ENCODE assay signal across 18 cellular contexts in genomic region chr7:2282185-2282751, GRCh38. TPM values are rescaled to one million over a fixed set of nuclear protein-coding genes. Genes with fewer than 3 reads are reported as not detected.
DNase-seq lines count a peak whose midpoint lies in the region; ATAC-seq lines count a peak whose summit lies in the region.
"Had no signal": no experiment of that assay in that cellular context is flagged by ENCODE, and none has a peak within 500 bp of the region (broad histone marks: within the 10 kb centered on the region; RNA-seq: fewer than 3 reads in every experiment).

No MANE protein-coding gene starts in this region.

- no peaks in the 10 kb centered on the region for H3K27me3 Mint-ChIP-seq in memory B cell
- no peaks in the 10 kb centered on the region for H3K27me3 Mint-ChIP-seq in stimulated activated naive B cell treated with anti-CD40 and anti-IgM and Interleukin-4, amounts not matched to agents 10 μg/mL and 1 μg/mL and 100 μg/mL, for 72 hours
- no peaks in the 10 kb centered on the region for H3K27me3 Mint-ChIP-seq in activated T-cell treated with anti-CD3 and anti-CD28 coated beads, Interleukin-2, amount 50 U/mL, for 4 hours (ENCODE audit: low read depth)

- no peaks in the 10 kb centered on the region for H3K36me3 ChIP-seq in H7 (replicated peaks; ENCODE audit: control insufficient read depth, insufficient read depth, low read length)
- H3K36me3 ChIP-seq: adrenal gland had no signal

- ATAC-seq in memory B cell (ENCODE audit: low read depth) (no peak), GM18517 (IDR thresholded peaks at IDR 0.05; ENCODE audit: unreplicated experiment) (no peak), HG03159 (IDR thresholded peaks at IDR 0.05; ENCODE audit: unreplicated experiment) (no peak)
- no peak for ATAC-seq in stimulated activated naive B cell treated with anti-CD40 and anti-IgM and Interleukin-4, amounts not matched to agents 10 μg/mL and 1 μg/mL and 100 μg/mL, for 72 hours (replicated peaks)
- no peak for ATAC-seq in activated T-cell treated with anti-CD3 and anti-CD28 coated beads, Interleukin-2, amount 50 U/mL, for 4 hours

- peak; percentile 56 for DNase-seq in H7
- peak; percentile 40 for DNase-seq in cerebellum (ENCODE audit: low spot score)
- DNase-seq in memory B cell (ENCODE audit: low spot score in 2 of 2), result no peak
- no peak for DNase-seq in stimulated activated naive B cell treated with anti-CD40 and anti-IgM and Interleukin-4, amounts not matched to agents 10 μg/mL and 1 μg/mL and 100 μg/mL, for 72 hours
- no peak for DNase-seq in activated T-cell treated with anti-CD3 and anti-CD28 coated beads, Interleukin-2, amount 50 U/mL, for 4 hours
- no peak for DNase-seq in central memory CD4-positive, alpha-beta T cell
- DNase-seq: activated CD4-positive, alpha-beta T cell treated with anti-CD3 and anti-CD28 coated beads, Interleukin-2, amount 50 U/mL, for 4 hours; activated T-cell treated with anti-CD3 and anti-CD28 coated beads, Interleukin-2, amount 50 U/mL, for 48 hours; NCI-H146; retina; SIG-M5; stimulated activated CD4-positive, alpha-beta T cell treated with anti-CD3 and anti-CD28 coated beads, Interleukin-1b, Interleukin-23, amount 100 ng/mL, for 48 hours; T1000 had no signal

- no peaks in the 10 kb centered on the region for H3K9me3 Mint-ChIP-seq in memory B cell
- H3K9me3 Mint-ChIP-seq in stimulated activated naive B cell treated with anti-CD40 and anti-IgM and Interleukin-4, amounts not matched to agents 10 μg/mL and 1 μg/mL and 100 μg/mL, for 72 hours, result no peaks in the 10 kb centered on the region
- H3K9me3 Mint-ChIP-seq in activated T-cell treated with anti-CD3 and anti-CD28 coated beads, Interleukin-2, amount 50 U/mL, for 4 hours, result no peaks in the 10 kb centered on the region

- H3K36me3 Mint-ChIP-seq in memory B cell, result peaks cover 6% of the 10 kb centered on the region
- H3K36me3 Mint-ChIP-seq in stimulated activated naive B cell treated with anti-CD40 and anti-IgM and Interleukin-4, amounts not matched to agents 10 μg/mL and 1 μg/mL and 100 μg/mL, for 72 hours, result peaks cover 26 to 45% of the 10 kb centered on the region in 2 donors
- no peaks in the 10 kb centered on the region for H3K36me3 Mint-ChIP-seq in activated T-cell treated with anti-CD3 and anti-CD28 coated beads, Interleukin-2, amount 50 U/mL, for 4 hours (ENCODE audit: insufficient read depth)

- peaks cover 19% of the 10 kb centered on the region for H3K4me1 Mint-ChIP-seq in memory B cell
- peaks cover 32 to 50% of the 10 kb centered on the region in 2 donors for H3K4me1 Mint-ChIP-seq in stimulated activated naive B cell treated with anti-CD40 and anti-IgM and Interleukin-4, amounts not matched to agents 10 μg/mL and 1 μg/mL and 100 μg/mL, for 72 hours
- H3K4me1 Mint-ChIP-seq in activated T-cell treated with anti-CD3 and anti-CD28 coated beads, Interleukin-2, amount 50 U/mL, for 4 hours (ENCODE audit: low read depth), result peaks cover 2% of the 10 kb centered on the region

- no peak overlapping the region for H3K4me3 Mint-ChIP-seq in memory B cell
- peak overlapping the region in 1 of 2 donors; percentile 56 for H3K4me3 Mint-ChIP-seq in stimulated activated naive B cell treated with anti-CD40 and anti-IgM and Interleukin-4, amounts not matched to agents 10 μg/mL and 1 μg/mL and 100 μg/mL, for 72 hours
- H3K4me3 Mint-ChIP-seq in activated T-cell treated with anti-CD3 and anti-CD28 coated beads, Interleukin-2, amount 50 U/mL, for 4 hours, result no peak overlapping the region

- peak overlapping the region; percentile 62 for H3K27ac Mint-ChIP-seq in memory B cell
- H3K27ac Mint-ChIP-seq in stimulated activated naive B cell treated with anti-CD40 and anti-IgM and Interleukin-4, amounts not matched to agents 10 μg/mL and 1 μg/mL and 100 μg/mL, for 72 hours, result peak overlapping the region; percentile 80

- no peak overlapping the region for H3K4me3 ChIP-seq in H7 (ENCODE audit: insufficient read depth, low read depth, low read length)
- H3K4me3 ChIP-seq: adrenal gland, heart left ventricle, thoracic aorta had no signal

- no peaks in the 10 kb centered on the region for H3K27me3 ChIP-seq in H7 (ENCODE audit: control insufficient read depth, insufficient read depth, low read length)
- H3K27me3 ChIP-seq: adrenal gland, heart left ventricle had no signal

RNA-seq across cellular contexts. Expression of gene SNX8, which starts 32.0 kb away (rescaled TPM):
- 23.2 and 28.2 TPM in 2 replicates for total RNA-seq in H7 (2014; rRNA removed; shearing (Covaris generic))
- total RNA-seq in cerebellum, result 9.9 TPM
- total RNA-seq in activated T-cell treated with anti-CD3 and anti-CD28 coated beads, Interleukin-2, amount 50 U/mL, for 4 hours, result 10 to 100 TPM; 51.9 to 54.0 (median 53.9) TPM

RNA-seq across cellular contexts. Expression of gene NUDT1, which starts 40.2 kb away (rescaled TPM):
- total RNA-seq in H7 (2014; rRNA removed; shearing (Covaris generic)), result 101 and 117 TPM in 2 replicates
- 11.1 TPM for total RNA-seq in cerebellum
- 100 to 1,000 TPM in 1 of 3 donors, 10 to 100 TPM in 2; 83.7 to 105 (median 96.8) TPM for total RNA-seq in activated T-cell treated with anti-CD3 and anti-CD28 coated beads, Interleukin-2, amount 50 U/mL, for 4 hours

RNA-seq across cellular contexts. Expression of gene MRM2, which starts 40.3 kb away (rescaled TPM):
- 25.8 and 32.6 TPM in 2 replicates for total RNA-seq in H7 (2014; rRNA removed; shearing (Covaris generic))
- total RNA-seq in cerebellum, result 9.4 TPM
- total RNA-seq in activated T-cell treated with anti-CD3 and anti-CD28 coated beads, Interleukin-2, amount 50 U/mL, for 4 hours, result 10 to 100 TPM; 49.9 to 56.5 (median 51.2) TPM

RNA-seq across cellular contexts. Expression of gene MAD1L1, which starts 49.5 kb away (rescaled TPM):
- 44.7 and 63.0 TPM in 2 replicates for total RNA-seq in H7 (2014; rRNA removed; shearing (Covaris generic))
- total RNA-seq in cerebellum, result 25.0 TPM
- total RNA-seq in activated T-cell treated with anti-CD3 and anti-CD28 coated beads, Interleukin-2, amount 50 U/mL, for 4 hours, result 10 to 100 TPM; 55.8 to 59.4 (median 57.9) TPM

Comparison
In these comparisons a context has a peak if more than half of its experiments do, and no peak if none do; other contexts are left out.
1. DNase-seq: peak in H7 (single experiment) and cerebellum (single experiment); none in memory B cell (0 of 2), stimulated activated naive B cell treated with anti-CD40 and anti-IgM and Interleukin-4, amounts not matched to agents 10 μg/mL and 1 μg/mL and 100 μg/mL, for 72 hours (single experiment), activated T-cell treated with anti-CD3 and anti-CD28 coated beads, Interleukin-2, amount 50 U/mL, for 4 hours (single experiment) and central memory CD4-positive, alpha-beta T cell (single experiment).